ENCODE assay signal across 9 cellular contexts in genomic region chr10:58414270-58415041, GRCh38. TPM values are rescaled to one million over a fixed set of nuclear protein-coding genes. Genes with fewer than 3 reads are reported as not detected.
DNase-seq lines count a peak whose midpoint lies in the region; ATAC-seq, FAIRE-seq and TF ChIP-seq lines count a peak whose summit lies in the region.
"Had no signal": no experiment of that assay in that cellular context is flagged by ENCODE, and none has a peak within 500 bp of the region (broad histone marks: within the 10 kb centered on the region; RNA-seq: fewer than 3 reads in every experiment).

No MANE protein-coding gene starts in this region.

- intact Hi-C loops in ascending aorta (cut with DNase I): loop anchor here (5.0 kb wide), 2 partner anchors 98 to 368 kb away; partner anchors contain the start of gene BICC1

- H3K27me3 Mint-ChIP-seq in effector memory CD8-positive, alpha-beta T cell: peaks cover 11 to 23% of the 10 kb centered on the region in 2 donors

- peak overlapping the region; percentile 5 for H3K4me2 ChIP-seq in keratinocyte (ENCODE audit: control insufficient read depth, extremely low read depth, insufficient read depth, low read depth, low read length)

- no peak overlapping the region for H3K27ac ChIP-seq in ascending aorta
- no peak overlapping the region for H3K27ac ChIP-seq in keratinocyte (ENCODE audit: control insufficient read depth, insufficient read depth, low read length)

- H3K9me3 ChIP-seq in ascending aorta (peaks cover 0 to 3% of the 10 kb centered on the region in 2 donors), keratinocyte (ENCODE audit: control insufficient read depth, low read depth, low read length) (no peaks in the 10 kb centered on the region)

- H3K27me3 ChIP-seq in ascending aorta (no peaks in the 10 kb centered on the region), keratinocyte (ENCODE audit: control insufficient read depth, extremely low read depth, insufficient read depth, low read length) (no peaks in the 10 kb centered on the region)

- no peak overlapping the region for H3K9ac ChIP-seq in keratinocyte (ENCODE audit: control insufficient read depth, extremely low read depth, insufficient read depth, low read length)

- H3K4me3 ChIP-seq in ascending aorta (peak overlapping the region in 1 of 2 donors; percentile 10), keratinocyte (ENCODE audit: control insufficient read depth in 2 of 3, extremely low read depth in 1 of 3, insufficient read depth in 2 of 3, low read depth in 1 of 3, low read length in 3 of 3) (no peak overlapping the region)

- peaks cover 0 to 2% of the 10 kb centered on the region in 2 donors for H3K4me1 Mint-ChIP-seq in effector memory CD8-positive, alpha-beta T cell (ENCODE audit: low read depth in 2 of 2)
- H3K4me1 Mint-ChIP-seq: naive B cell had no signal

- TF ChIP-seq CTCF in ascending aorta (IDR thresholded peaks at IDR 0.05) (peak in 2 of 3 experiments; percentile 52 to 63), keratinocyte (optimal IDR thresholded peaks at IDR 0.05 in 1 of 3, IDR thresholded peaks at IDR 0.05 in 1 of 3, conservative IDR thresholded peaks at IDR 0.05 in 1 of 3; ENCODE audit: extremely low read depth in 1 of 3, insufficient read depth in 2 of 3, low read length in 3 of 3) (peak in 2 of 3 experiments; percentile 57 to 61)

- H2AFZ ChIP-seq in keratinocyte (ENCODE audit: control insufficient read depth, low read length): peak overlapping the region; percentile 30

- FAIRE-seq in keratinocyte (lab: Jason Lieb, UNC): peak; percentile 44

- DNase-seq in ACHN: peak; percentile 88
- peak; percentile 30 for DNase-seq in HS-5 (ENCODE audit: low read depth)
- DNase-seq in ascending aorta (ENCODE audit: low spot score in 2 of 2): no peak
- DNase-seq in keratinocyte (ENCODE audit: low read depth, low spot score): no peak
- DNase-seq in stimulated activated CD4-positive, alpha-beta T cell treated with anti-CD3 and anti-CD28 coated beads, Interleukin-1b, Interleukin-23, amount 100 ng/mL, for 48 hours: no peak
- DNase-seq in stimulated activated CD4-positive, alpha-beta T cell treated with anti-CD3 and anti-CD28 coated beads, Interleukin-2, amount 100 ng/mL, for 48 hours: no peak
- DNase-seq in effector memory CD8-positive, alpha-beta T cell: no peak
- DNase-seq: naive B cell had no signal

- ATAC-seq in HG02623 (IDR thresholded peaks at IDR 0.05; ENCODE audit: unreplicated experiment): no peak
- no peak for ATAC-seq in effector memory CD8-positive, alpha-beta T cell (replicated peaks)

- H3K79me2 ChIP-seq in keratinocyte (ENCODE audit: control insufficient read depth, insufficient read depth, low read length): no peaks in the 10 kb centered on the region

- H3K4me1 ChIP-seq in ascending aorta (peaks cover 0 to 6% of the 10 kb centered on the region in 2 donors), keratinocyte (ENCODE audit: control insufficient read depth, extremely low read depth, insufficient read depth, low read length) (peaks cover 10% of the 10 kb centered on the region)

- H3K27ac Mint-ChIP-seq in effector memory CD8-positive, alpha-beta T cell: no peak overlapping the region
- H3K27ac Mint-ChIP-seq: naive B cell had no signal

- dilution Hi-C loops in keratinocyte (cut with MboI; ENCODE audit: extremely low pct_ligation_motif_present, low sequenced_read_pairs): no loop called here

- in situ Hi-C loops in ACHN (cut with HindIII; ENCODE audit: low pct_ligation_motif_present, low pct_unique_long_range_greater_than_20kb, low sequenced_read_pairs): no loop called here

- H3K36me3 ChIP-seq in ascending aorta (no peaks in the 10 kb centered on the region), keratinocyte (ENCODE audit: control insufficient read depth in 2 of 2, extremely low read depth in 1 of 2, insufficient read depth in 2 of 2, low read length in 2 of 2) (no peaks in the 10 kb centered on the region)

- no peaks in the 10 kb centered on the region for H3K9me1 ChIP-seq in keratinocyte (ENCODE audit: control insufficient read depth, extremely low read depth, insufficient read depth, low read length)

- H3K36me3 Mint-ChIP-seq in effector memory CD8-positive, alpha-beta T cell (ENCODE audit: insufficient read depth): no peaks in the 10 kb centered on the region
- H3K36me3 Mint-ChIP-seq: naive B cell had no signal

- H4K20me1 ChIP-seq in keratinocyte (ENCODE audit: control insufficient read depth, extremely low read depth, insufficient read depth, low read length): no peaks in the 10 kb centered on the region

- H3K4me3 Mint-ChIP-seq in effector memory CD8-positive, alpha-beta T cell: no peak overlapping the region

- peaks cover 0 to 7% of the 10 kb centered on the region in 2 donors for H3K9me3 Mint-ChIP-seq in effector memory CD8-positive, alpha-beta T cell

RNA-seq across cellular contexts. Expression of gene TFAM, which starts 29.2 kb away (rescaled TPM):
- total RNA-seq in ascending aorta: 3.4 TPM
- polyA plus RNA-seq in keratinocyte: 11.5 to 25.1 TPM (median 20.3 TPM) in 3 replicates
- 78.9 TPM for polyA plus RNA-seq in keratinocyte (2011; ENCODE audit: low read depth)
- 10.1 and 11.1 TPM in 2 replicates for polyA plus RNA-seq in keratinocyte (2011; cell fraction: cytosol; rRNA removed)
- 8.7 and 11.6 TPM in 2 replicates for polyA plus RNA-seq in keratinocyte (2011; cell fraction: nucleus; rRNA removed)
- 18.0 and 34.5 TPM in 2 replicates for polyA plus RNA-seq in keratinocyte (2012; ENCODE audit: low replicate concordance)
- 10.0 to 11.5 TPM (median 10.7 TPM) in 3 replicates for polyA minus RNA-seq in keratinocyte
- 18.4 TPM for polyA minus RNA-seq in keratinocyte (2011; cell fraction: cytosol; rRNA and poly(A)+ RNA removed)
- 10.4 and 13.6 TPM in 2 replicates for polyA minus RNA-seq in keratinocyte (2011; cell fraction: nucleus; rRNA and poly(A)+ RNA removed)

Comparison
In these comparisons a context has a peak if more than half of its experiments do, and no peak if none do; other contexts are left out.
1. DNase-seq: peak in ACHN (single experiment) and HS-5 (single experiment); none in ascending aorta (0 of 2), keratinocyte (single experiment), stimulated activated CD4-positive, alpha-beta T cell treated with anti-CD3 and anti-CD28 coated beads, Interleukin-1b, Interleukin-23, amount 100 ng/mL, for 48 hours (single experiment), stimulated activated CD4-positive, alpha-beta T cell treated with anti-CD3 and anti-CD28 coated beads, Interleukin-2, amount 100 ng/mL, for 48 hours (0 of 2) and effector memory CD8-positive, alpha-beta T cell (0 of 3).